ENCODE assay signal across 8 cellular contexts in genomic region chr5:771087-771870, GRCh38. TPM values are rescaled to one million over a fixed set of nuclear protein-coding genes. Genes with fewer than 3 reads are reported as not detected.
A peak's percentile ranks its signal among the peaks of the same experiment; 100 is the strongest.
DNase-seq lines count a peak whose midpoint lies in the region; FAIRE-seq and TF ChIP-seq lines count a peak whose summit lies in the region.
"Not testable (repeated sequence)": the region's sequence is repeated elsewhere in the genome, so short reads cannot be mapped to it uniquely, and the experiment has no call there.
"Had no signal": no experiment of that assay in that cellular context is flagged by ENCODE, and none has a peak within 500 bp of the region (broad histone marks: within the 10 kb centered on the region; RNA-seq: fewer than 3 reads in every experiment).

No MANE protein-coding gene starts in this region.

- not testable (repeated sequence) for H3K9ac ChIP-seq in endodermal cell (ENCODE audit: extremely low read depth, low read length, poor library complexity, severe bottlenecking)

- H3K36me3 ChIP-seq in endodermal cell (ENCODE audit: control insufficient read depth, insufficient read depth, low read length), result not testable (repeated sequence)

- not testable (repeated sequence) for TF ChIP-seq CTCF in endodermal cell (conservative IDR thresholded peaks at IDR 0.05); progenitor cell of endocrine pancreas (IDR thresholded peaks at IDR 0.05; ENCODE audit: unreplicated experiment)

- not testable (repeated sequence) for H3K4me3 ChIP-seq in endodermal cell (ENCODE audit: low read length)

- not testable (repeated sequence) for H3K4me3 Mint-ChIP-seq in endodermal cell; progenitor cell of endocrine pancreas (ENCODE audit: low read depth)

- H3K4me1 Mint-ChIP-seq in endodermal cell; progenitor cell of endocrine pancreas (ENCODE audit: low read depth): not testable (repeated sequence)

- H3K9me3 ChIP-seq in endodermal cell (ENCODE audit: control insufficient read depth, low read length), result not testable (repeated sequence)

- H3K4me1 ChIP-seq in endodermal cell (ENCODE audit: control insufficient read depth, insufficient read depth, low read length), result not testable (repeated sequence)

- H3K27me3 Mint-ChIP-seq in endodermal cell (ENCODE audit: insufficient read depth), result peaks cover 27% of the 10 kb centered on the region
- not testable (repeated sequence) for H3K27me3 Mint-ChIP-seq in progenitor cell of endocrine pancreas

- H3K27ac Mint-ChIP-seq in endodermal cell, result not testable (repeated sequence)
- H3K27ac Mint-ChIP-seq in progenitor cell of endocrine pancreas, result peak overlapping the region; percentile 90

- H3K9me3 Mint-ChIP-seq in endodermal cell; progenitor cell of endocrine pancreas (ENCODE audit: low read depth): not testable (repeated sequence)

- DNase-seq in D341Med (ENCODE audit: low spot score), result peak; percentile 6
- DNase-seq in HTR-8/SVneo (ENCODE audit: insufficient read length, low spot score); progenitor cell of endocrine pancreas (ENCODE audit: low spot score, unreplicated experiment): not testable (repeated sequence)
- peak; percentile 48 for DNase-seq in activated CD8-positive, alpha-beta memory T cell treated with anti-CD3 and anti-CD28 coated beads, Interleukin-2, amount 50 U/mL, for 48 hours
- peak; percentile 36 for DNase-seq in endodermal cell
- DNase-seq in iPS-NIHi7 (ENCODE audit: extremely low spot score), result peak; percentile 9
- DNase-seq in mesenteric fat pad (ENCODE audit: low spot score), result peak; percentile 91

- 86 to 91% methylated on average over 8 to 18 of the region's 21 CpGs for WGBS in endodermal cell (ENCODE audit: insufficient coverage in 1 of 2, insufficient read length in 1 of 2), 2 experiments

- H3K36me3 Mint-ChIP-seq in endodermal cell (ENCODE audit: low read depth); progenitor cell of endocrine pancreas (ENCODE audit: insufficient read depth): not testable (repeated sequence)

- peak; percentile 9 for FAIRE-seq in HTR-8/SVneo (lab: Jason Lieb, UNC)

- not testable (repeated sequence) for H3K27ac ChIP-seq in endodermal cell (ENCODE audit: low read depth, low read length)

- H3K27me3 ChIP-seq in endodermal cell (ENCODE audit: control insufficient read depth, insufficient read depth, low read length, poor library complexity, severe bottlenecking), result peaks cover 13% of the 10 kb centered on the region

RNA-seq across cellular contexts. Expression of gene ZDHHC11B, which starts 13.2 kb away (rescaled TPM):
- total RNA-seq in endodermal cell (1 to 10 TPM in 1 of 2 donors, under 1 TPM in 1; 0.75 to 1.3 TPM), mesenteric fat pad (6.9 TPM), progenitor cell of endocrine pancreas (8.6 and 8.7 TPM in 2 replicates)
- polyA plus RNA-seq in endodermal cell (2013, experiment 1 of 2), result 2.3 TPM
- 1.9 TPM for polyA plus RNA-seq in endodermal cell (2013, experiment 2 of 2)
- polyA plus RNA-seq: CD14-positive monocyte had no signal
